Comparison of ENCODE assay signal across 1 cellular context in genomic region chr6:31968791-31969711, GRCh38.
A peak's percentile ranks its signal among the peaks of the same experiment; 100 is the strongest.
TF ChIP-seq lines count a peak whose summit lies in the region.

No MANE protein-coding gene starts in this region.

TF ChIP-seq in K562, 482 proteins besides CTCF, POLR2A, EP300 and RAD21 (continues in another document):
- TF ChIP-seq THRAP3 (IDR thresholded peaks at IDR 0.05; ENCODE audit: borderline replicate concordance) (0 out of 2 replicates have a peak, but pooled peaks have one; percentile 47), HDAC6 (IDR thresholded peaks at IDR 0.05; ENCODE audit: low read depth, low read length) (no peak), TFAP4 (CRISPR knock-in tag; IDR thresholded peaks at IDR 0.05; ENCODE audit: borderline replicate concordance) (0 out of 2 replicates have a peak, but pooled peaks have one; percentile 6), NFYB (IDR thresholded peaks at IDR 0.05; ENCODE audit: extremely low read depth, insufficient read length) (no peak), PCBP2 (IDR thresholded peaks at IDR 0.05; ENCODE audit: low read depth, low read length, poor library complexity, severe bottlenecking) (no peak), ESRRB (CRISPR knock-in tag; IDR thresholded peaks at IDR 0.05; ENCODE audit: borderline replicate concordance) (no peak), ZNF274 (IDR thresholded peaks at IDR 0.05; ENCODE audit: borderline replicate concordance, low read depth, low read length) (no peak), NR2C2 (CRISPR knock-in tag; IDR thresholded peaks at IDR 0.05) (peak; percentile 30; the same call in 1 of the 2 replicates), NR2C2 (tag; IDR thresholded peaks at IDR 0.05) (no peak), ATF1 (CRISPR knock-in tag; IDR thresholded peaks at IDR 0.05) (no peak), ATF1 (tag; IDR thresholded peaks at IDR 0.05) (peak; percentile 23; the same call in 1 of the 2 replicates), NFRKB (IDR thresholded peaks at IDR 0.05; ENCODE audit: low read depth) (peak; percentile 18; the same call in 1 of the 2 replicates), HCFC1 (IDR thresholded peaks at IDR 0.05; ENCODE audit: low read depth, low read length) (no peak), RBFOX2 (IDR thresholded peaks at IDR 0.05; ENCODE audit: low read depth, low read length) (peak; percentile 60; the same call in 1 of the 2 replicates), DMBX1 (CRISPR knock-in tag; IDR thresholded peaks at IDR 0.05; ENCODE audit: borderline replicate concordance) (peak; percentile 65; the same call in 1 of the 2 replicates), TRIM24 (IDR thresholded peaks at IDR 0.05) (no peak), MLX (CRISPR knock-in tag; conservative IDR thresholded peaks at IDR 0.05) (no peak), SMAD3 (CRISPR knock-in tag; conservative IDR thresholded peaks at IDR 0.05) (no peak), MECOM (CRISPR knock-in tag; IDR thresholded peaks at IDR 0.05) (peak; percentile 30; the same call in 1 of the 2 replicates), ZNF324 (CRISPR knock-in tag; IDR thresholded peaks at IDR 0.05) (no peak), ZNF3 (CRISPR knock-in tag; IDR thresholded peaks at IDR 0.05) (no peak), MGA (IDR thresholded peaks at IDR 0.05) (no peak), CCNT2 (IDR thresholded peaks at IDR 0.05; ENCODE audit: borderline replicate concordance, extremely low read depth, insufficient read length, low read depth, low read length) (no peak), SP2 (IDR thresholded peaks at IDR 0.05; ENCODE audit: extremely low read depth, low read depth, low read length, poor library complexity, severe bottlenecking) (no peak), POLR2G (IDR thresholded peaks at IDR 0.05; ENCODE audit: low read depth, low read length) (peak; percentile 15; the same call in 1 of the 2 replicates), STAT6 (CRISPR knock-in tag; IDR thresholded peaks at IDR 0.05) (0 out of 2 replicates have a peak, but pooled peaks have one; percentile 12), ZFX (CRISPR knock-in tag; IDR thresholded peaks at IDR 0.05) (0 out of 2 replicates have a peak, but pooled peaks have one; percentile 8), IFI16 (CRISPR knock-in tag; IDR thresholded peaks at IDR 0.05) (0 out of 2 replicates have a peak, but pooled peaks have one; percentile 46), DNMT1 (IDR thresholded peaks at IDR 0.05) (no peak), SMARCE1 (IDR thresholded peaks at IDR 0.05) (no peak), SMAD4 (CRISPR knock-in tag; conservative IDR thresholded peaks at IDR 0.05) (0 out of 2 replicates have a peak, but pooled peaks have one; percentile 31), E2F3 (CRISPR knock-in tag; IDR thresholded peaks at IDR 0.05) (no peak), BCL6 (CRISPR knock-in tag; IDR thresholded peaks at IDR 0.05) (no peak), USF1 (CRISPR knock-in tag; IDR thresholded peaks at IDR 0.05) (0 out of 2 replicates have a peak, but pooled peaks have one; percentile 9), MAX (CRISPR knock-in tag; IDR thresholded peaks at IDR 0.05) (peak; percentile 17; the same call in 1 of the 2 replicates), ZNF644 (tag; IDR thresholded peaks at IDR 0.05; ENCODE audit: low read depth) (0 out of 2 replicates have a peak, but pooled peaks have one; percentile 47), ERF (CRISPR knock-in tag; IDR thresholded peaks at IDR 0.05) (0 out of 2 replicates have a peak, but pooled peaks have one; percentile 44), THRB (CRISPR knock-in tag; conservative IDR thresholded peaks at IDR 0.05) (0 out of 2 replicates have a peak, but pooled peaks have one; percentile 56), ELK1 (CRISPR knock-in tag; IDR thresholded peaks at IDR 0.05) (no peak)
